In the genomic region with DNA sequence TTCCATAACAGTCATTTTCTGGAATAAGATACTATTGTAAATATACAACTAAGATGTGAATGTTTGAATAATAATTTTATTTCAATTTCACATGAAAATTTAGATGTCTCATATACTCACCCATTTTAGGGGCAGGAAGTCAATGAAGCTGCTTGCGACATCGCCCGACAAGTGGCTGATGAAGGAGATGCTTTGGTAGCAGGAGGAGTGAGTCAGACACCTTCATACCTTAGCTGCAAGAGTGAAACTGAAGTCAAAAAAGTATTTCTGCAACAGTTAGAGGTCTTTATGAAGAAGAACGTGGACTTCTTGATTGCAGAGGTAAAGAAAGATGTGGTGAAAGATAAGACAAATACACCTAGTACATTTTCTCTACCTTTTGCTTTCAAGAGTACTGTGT, we compare ENCODE assay signal across 28 cellular contexts. TPM values are rescaled to one million over a fixed set of nuclear protein-coding genes. Genes with fewer than 3 reads are reported as not detected.
A peak's percentile ranks its signal among the peaks of the same experiment; 100 is the strongest.
DNase-seq lines count a peak whose midpoint lies in the region; ATAC-seq and TF ChIP-seq lines count a peak whose summit lies in the region.
"Had no signal": no experiment of that assay in that cellular context is flagged by ENCODE, and none has a peak within 500 bp of the region (broad histone marks: within the 10 kb centered on the region; RNA-seq: fewer than 3 reads in every experiment).

No MANE protein-coding gene starts in this region.

- H3K27ac ChIP-seq in Karpas-422 (ENCODE audit: low read length) (no peak overlapping the region), RWPE2 (ENCODE audit: poor library complexity, severe bottlenecking) (no peak overlapping the region)
- H3K27ac ChIP-seq: hepatocyte had no signal

- no peaks in the 10 kb centered on the region for H3K9me2 ChIP-seq in Karpas-422 (replicated peaks; ENCODE audit: insufficient read depth, low read length)

- no peaks in the 10 kb centered on the region for H4K20me1 ChIP-seq in Karpas-422 (ENCODE audit: insufficient read depth, low read depth, low read length)

- H3K9ac ChIP-seq in Karpas-422 (ENCODE audit: low read length) = no peak overlapping the region

- H3K4me3 ChIP-seq in Karpas-422 (ENCODE audit: low read length) (no peak overlapping the region), RWPE2 (ENCODE audit: severe bottlenecking) (no peak overlapping the region)
- H3K4me3 ChIP-seq: gastroesophageal sphincter, hepatocyte had no signal

- no peaks in the 10 kb centered on the region for H3K4me1 ChIP-seq in Karpas-422 (ENCODE audit: low read length)
- H3K4me1 ChIP-seq in RWPE2 (ENCODE audit: insufficient read depth, poor library complexity, severe bottlenecking) = no peaks in the 10 kb centered on the region
- H3K4me1 ChIP-seq: Caco-2 had no signal

- in situ Hi-C loops in ACHN (cut with HindIII; ENCODE audit: low pct_ligation_motif_present, low pct_unique_long_range_greater_than_20kb, low sequenced_read_pairs) = no loop called here

- H3K36me3 ChIP-seq in Karpas-422 (ENCODE audit: insufficient read depth, low read length) (no peaks in the 10 kb centered on the region), RWPE2 (ENCODE audit: low read depth) (no peaks in the 10 kb centered on the region)
- H3K36me3 ChIP-seq: gastroesophageal sphincter had no signal

- no peaks in the 10 kb centered on the region for H3K79me2 ChIP-seq in Karpas-422 (ENCODE audit: low read length)
- H3K79me2 ChIP-seq: hepatocyte had no signal

- no peak overlapping the region for H3K4me2 ChIP-seq in Karpas-422 (ENCODE audit: low read depth, low read length, poor library complexity, severe bottlenecking)
- H3K4me2 ChIP-seq: hepatocyte had no signal

- H3K27me3 ChIP-seq in Karpas-422 (ENCODE audit: low read length) (no peaks in the 10 kb centered on the region), RWPE2 (ENCODE audit: insufficient read depth, poor library complexity, severe bottlenecking) (no peaks in the 10 kb centered on the region)
- H3K27me3 ChIP-seq: gastroesophageal sphincter had no signal

- H3K9me3 ChIP-seq in Karpas-422 (ENCODE audit: low read length) (no peaks in the 10 kb centered on the region), RWPE2 (ENCODE audit: severe bottlenecking) (no peaks in the 10 kb centered on the region)
- H3K9me3 ChIP-seq: Caco-2, gastroesophageal sphincter had no signal

- DNase-seq in SIG-M5 treated with dmso at 0.1 percent for 504 hours (lab: John Stamatoyannopoulos, UW; ENCODE audit: unreplicated experiment) (peak; percentile 18), SIG-M5 (lab: John Stamatoyannopoulos, UW) (no peak), Karpas-422 (peak; percentile 37), RWPE2 (ENCODE audit: low spot score) (no peak), kidney tubule cell (ENCODE audit: low spot score) (peak; percentile 71), Kasumi-1 (lab: John Stamatoyannopoulos, UW) (no peak), ACHN (no peak)
- DNase-seq: 8988T; activated CD4-positive, alpha-beta T cell treated with anti-CD3 and anti-CD28 coated beads, Interleukin-2, amount 10 ng/mL, durations not matched to agents 7 days and 5 days; activated CD8-positive, alpha-beta memory T cell treated with anti-CD3 and anti-CD28 coated beads, Interleukin-2, amount 50 U/mL, for 4 hours; amygdala; Caco-2; DMS53; HCEC 1CT; mesenchymal stem cell; NCI-H1092; NCI-H1694 treated with DMSO at 0.1 percent for 48 hours; nephron progenitor cell; retina; stimulated activated naive B cell treated with anti-CD40 and anti-IgM and Interleukin-4, amounts not matched to agents 10 μg/mL and 1 μg/mL and 100 μg/mL, for 72 hours; substantia nigra had no signal

- ATAC-seq in RWPE2 (ENCODE audit: low read depth) (peak; percentile 48; the same call in 2 of the 3 replicates), HG03442 (IDR thresholded peaks at IDR 0.05; ENCODE audit: unreplicated experiment) (no peak)
- ATAC-seq: gastroesophageal sphincter; stimulated activated naive B cell treated with anti-CD40 and anti-IgM and Interleukin-4, amounts not matched to agents 10 μg/mL and 1 μg/mL and 100 μg/mL, for 72 hours had no signal

- no peak for TF ChIP-seq CTCF in RWPE2 (IDR thresholded peaks at IDR 0.05; ENCODE audit: poor library complexity, severe bottlenecking)

- no peak overlapping the region for H2AFZ ChIP-seq in Karpas-422 (ENCODE audit: low read length)
- H2AFZ ChIP-seq: hepatocyte had no signal

RNA-seq across cellular contexts. Expression of gene BHMT, which starts 8.6 kb away (rescaled TPM):
- total RNA-seq in Karpas-422 (2014; rRNA removed; shearing (Covaris generic); ENCODE audit: low replicate concordance) = not detected in 2 replicates
- total RNA-seq: activated CD4-positive, alpha-beta T cell treated with anti-CD3 and anti-CD28 coated beads, Interleukin-2, amount 10 ng/mL, durations not matched to agents 7 days and 5 days; Caco-2; endothelial cell of umbilical vein; NCI-H460; OCI-LY7; osteocyte had no signal

RNA-seq across cellular contexts. Expression of gene BHMT2, which starts 50.7 kb away (rescaled TPM):
- not detected in 2 replicates for total RNA-seq in Karpas-422 (2014; rRNA removed; shearing (Covaris generic); ENCODE audit: low replicate concordance)
- total RNA-seq: activated CD4-positive, alpha-beta T cell treated with anti-CD3 and anti-CD28 coated beads, Interleukin-2, amount 10 ng/mL, durations not matched to agents 7 days and 5 days; Caco-2; hepatocyte; NCI-H460; OCI-LY7; osteocyte had no signal

RNA-seq across cellular contexts. Expression of gene DMGDH, which starts 50.7 kb away (rescaled TPM):
- not detected in 2 replicates for total RNA-seq in Karpas-422 (2014; rRNA removed; shearing (Covaris generic); ENCODE audit: low replicate concordance)
- total RNA-seq: activated CD4-positive, alpha-beta T cell treated with anti-CD3 and anti-CD28 coated beads, Interleukin-2, amount 10 ng/mL, durations not matched to agents 7 days and 5 days; endothelial cell of umbilical vein had no signal

Comparison
In these comparisons a context has a peak if more than half of its experiments do, and no peak if none do; other contexts are left out.
1. DNase-seq: peak in SIG-M5 treated with dmso at 0.1 percent for 504 hours (single experiment), Karpas-422 (single experiment) and kidney tubule cell (single experiment); none in SIG-M5 (single experiment), RWPE2 (single experiment), Kasumi-1 (0 of 2) and ACHN (single experiment).